ENCODE assay signal across 3 cellular contexts in genomic region chr1:16372535-16373340, GRCh38.
TF ChIP-seq lines count a peak whose summit lies in the region.

No MANE protein-coding gene starts in this region.

TF ChIP-seq in SK-N-SH, 30 proteins besides CTCF, POLR2A, EP300 and RAD21:
- no peak for TF ChIP-seq TCF12 (IDR thresholded peaks at IDR 0.05)
- TF ChIP-seq YY1 (IDR thresholded peaks at IDR 0.05; ENCODE audit: low read depth) = no peak
- no peak for TF ChIP-seq GATA2 (CRISPR knock-in tag; IDR thresholded peaks at IDR 0.05)
- no peak for TF ChIP-seq RCOR1 (IDR thresholded peaks at IDR 0.05; ENCODE audit: low read length)
- TF ChIP-seq RFX5 (IDR thresholded peaks at IDR 0.05; ENCODE audit: low read length) = no peak
- TF ChIP-seq IRF3 (IDR thresholded peaks at IDR 0.05; ENCODE audit: low read depth, low read length) = no peak
- no peak for TF ChIP-seq SIN3A (IDR thresholded peaks at IDR 0.05; ENCODE audit: borderline replicate concordance, low read depth, low read length)
- TF ChIP-seq MAX (IDR thresholded peaks at IDR 0.05; ENCODE audit: low read depth) = no peak
- TF ChIP-seq TEAD4 (IDR thresholded peaks at IDR 0.05; ENCODE audit: borderline replicate concordance, insufficient read depth) = no peak
- no peak for TF ChIP-seq NRF1 (IDR thresholded peaks at IDR 0.05; ENCODE audit: low read depth, low read length)
- no peak for TF ChIP-seq ELF1 (IDR thresholded peaks at IDR 0.05)
TF ChIP-seq in SK-N-SH: peak in this region for 0.

TF ChIP-seq in SK-N-SH treated with all-trans-retinoic acid at 6 μM for 48 hours, 23 proteins besides CTCF, POLR2A, EP300 and RAD21:
- TF ChIP-seq ZFP30 (CRISPR knock-in tag; IDR thresholded peaks at IDR 0.05) = no peak
- no peak for TF ChIP-seq POU6F1 (CRISPR knock-in tag; IDR thresholded peaks at IDR 0.05; ENCODE audit: borderline replicate concordance, low read depth)
- no peak for TF ChIP-seq SNAI2 (CRISPR knock-in tag; IDR thresholded peaks at IDR 0.05)
- TF ChIP-seq CSRNP3 (CRISPR knock-in tag; IDR thresholded peaks at IDR 0.05) = no peak
- TF ChIP-seq ZC3H10 (CRISPR knock-in tag; IDR thresholded peaks at IDR 0.05) = no peak
- TF ChIP-seq CSDC2 (CRISPR knock-in tag; IDR thresholded peaks at IDR 0.05) = no peak
- no peak for TF ChIP-seq PPARA (CRISPR knock-in tag; IDR thresholded peaks at IDR 0.05; ENCODE audit: borderline replicate concordance)

TF ChIP-seq in endothelial cell of umbilical vein, 7 proteins besides CTCF, POLR2A, EP300 and RAD21:
- TF ChIP-seq MAX (IDR thresholded peaks at IDR 0.05; ENCODE audit: insufficient read depth, insufficient read length) = no peak
- TF ChIP-seq FOS (IDR thresholded peaks at IDR 0.05; ENCODE audit: borderline replicate concordance, insufficient read depth, low read length) = no peak
- no peak for TF ChIP-seq JUN (IDR thresholded peaks at IDR 0.05; ENCODE audit: borderline replicate concordance, insufficient read depth, insufficient read length, low read depth)
- no peak for TF ChIP-seq MYC (IDR thresholded peaks at IDR 0.05; ENCODE audit: low read depth, low read length)
- TF ChIP-seq POLR2AphosphoS5 (IDR thresholded peaks at IDR 0.05; ENCODE audit: insufficient read depth, low read depth, low read length) = no peak
- no peak for TF ChIP-seq GATA2 (IDR thresholded peaks at IDR 0.05; ENCODE audit: insufficient read depth, insufficient read length, low read depth, low read length)
- no peak for TF ChIP-seq EZH2 (IDR thresholded peaks at IDR 0.05; ENCODE audit: borderline replicate concordance, low read depth, low read length, severe bottlenecking)
